Comparison of ENCODE assay signal across 16 cellular contexts in genomic region chr17:20127660-20128413, GRCh38.
DNase-seq lines count a peak whose midpoint lies in the region; TF ChIP-seq lines count a peak whose summit lies in the region.
"Had no signal": no experiment of that assay in that cellular context is flagged by ENCODE, and none has a peak within 500 bp of the region (broad histone marks: within the 10 kb centered on the region; RNA-seq: fewer than 3 reads in every experiment).

No MANE protein-coding gene starts in this region.

- H3K9ac ChIP-seq in smooth muscle cell (ENCODE audit: low read depth), result no peak overlapping the region

- H3K27ac ChIP-seq in SJSA1 (peak overlapping the region; percentile 31; the same call in 1 of the 2 replicates), smooth muscle cell (ENCODE audit: low read depth) (peak overlapping the region; percentile 13)
- H3K27ac ChIP-seq: 22Rv1, SK-N-MC, tibial nerve, VCaP had no signal

- H3F3A ChIP-seq in smooth muscle cell (ENCODE audit: low read depth), result peaks cover 8% of the 10 kb centered on the region

- WGBS in smooth muscle cell (ENCODE audit: low lambda C conversion rate), result 40% methylated on average over 2 of the region's 2 CpGs

- no peak overlapping the region for H2AFZ ChIP-seq in smooth muscle cell (ENCODE audit: low read depth)

- no peaks in the 10 kb centered on the region for H4K20me1 ChIP-seq in smooth muscle cell (ENCODE audit: low read depth)

- H3K36me3 ChIP-seq in SJSA1 (no peaks in the 10 kb centered on the region), smooth muscle cell (ENCODE audit: low read depth) (no peaks in the 10 kb centered on the region)

- H3K27me3 ChIP-seq in SJSA1 (replicated peaks) (no peaks in the 10 kb centered on the region), smooth muscle cell (ENCODE audit: low read depth) (no peaks in the 10 kb centered on the region)
- H3K27me3 ChIP-seq: tibial nerve had no signal

- H3K4me3 ChIP-seq in SJSA1 (no peak overlapping the region), smooth muscle cell (no peak overlapping the region)
- H3K4me3 ChIP-seq: tibial nerve had no signal

- 0 out of 2 replicates have a peak, but pooled peaks cover 7% of the 10 kb centered on the region for H3K4me1 ChIP-seq in SJSA1 (replicated peaks)
- peaks cover 6% of the 10 kb centered on the region for H3K4me1 ChIP-seq in smooth muscle cell (ENCODE audit: low read depth)
- H3K4me1 ChIP-seq: Caco-2, tibial nerve had no signal

- DNase-seq in NCI-H1694 treated with DMSO at 0.1 percent for 48 hours (lab: John Stamatoyannopoulos, UW) (peak; percentile 10), NCI-H1694 (lab: John Stamatoyannopoulos, UW) (no peak), SJSA1 (ENCODE audit: low read depth in 1 of 2, low spot score in 2 of 2) (peak in 1 of 2 experiments; percentile 43), fibroblast of peridontal ligament (ENCODE audit: extremely low read depth) (peak; percentile 21), smooth muscle cell (lab: John Stamatoyannopoulos, UW; ENCODE audit: unreplicated experiment) (no peak), islet precursor cell (no peak), MV-4-11 (lab: John Stamatoyannopoulos, UW) (no peak), GF-D8 (lab: John Stamatoyannopoulos, UW) (no peak)
- DNase-seq: activated naive CD4-positive, alpha-beta T cell treated with Interleukin-2 at 50 U/mL for 16 hours; Caco-2; left ventricle myocardium superior; natural killer cell had no signal

- H3K9me3 ChIP-seq in SJSA1 (replicated peaks), result no peaks in the 10 kb centered on the region
- no peaks in the 10 kb centered on the region for H3K9me3 ChIP-seq in smooth muscle cell (replicated peaks; ENCODE audit: low read depth)

- H3K79me2 ChIP-seq in smooth muscle cell (ENCODE audit: low read depth), result no peaks in the 10 kb centered on the region

- peak overlapping the region; percentile 65 for H3K4me2 ChIP-seq in smooth muscle cell

- TF ChIP-seq CTCF in smooth muscle cell (IDR thresholded peaks at IDR 0.05; ENCODE audit: borderline replicate concordance, insufficient read depth, poor library complexity, severe bottlenecking), result no peak

Comparison
In these comparisons a context has a peak if more than half of its experiments do, and no peak if none do; other contexts are left out.
1. DNase-seq: peak in NCI-H1694 treated with DMSO at 0.1 percent for 48 hours (single experiment) and fibroblast of peridontal ligament (single experiment); none in NCI-H1694 (single experiment), smooth muscle cell (single experiment), islet precursor cell (single experiment), MV-4-11 (single experiment) and GF-D8 (single experiment).